ENCODE assay signal across 9 cellular contexts in the genomic region with DNA sequence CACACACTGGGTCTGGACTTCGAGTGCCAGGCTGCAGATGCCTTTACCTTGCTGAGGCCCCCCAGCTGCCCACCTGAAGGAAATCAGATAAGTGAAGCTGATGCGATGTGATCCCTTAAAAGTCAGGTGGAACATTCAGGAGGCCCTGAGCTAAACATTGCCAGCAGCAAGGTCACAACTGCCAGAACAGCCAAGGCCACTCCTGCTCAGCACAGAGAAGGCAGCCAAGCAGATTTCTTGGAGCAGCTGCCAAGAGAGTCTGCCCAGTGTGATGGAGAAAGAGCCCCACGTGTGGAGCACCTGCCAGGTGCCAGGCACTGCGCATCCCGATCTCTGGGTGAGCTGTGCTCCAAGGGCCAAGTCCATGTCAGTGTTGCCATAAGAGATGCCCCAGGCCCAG.
"Had no signal": no experiment of that assay in that cellular context is flagged by ENCODE, and none has a peak within 500 bp of the region (broad histone marks: within the 10 kb centered on the region; RNA-seq: fewer than 3 reads in every experiment).

No MANE protein-coding gene starts in this region.

- DNase-seq: GM23248, GOT3, H7, HFFc6, IMR-90 had no signal

- H3K9me3 ChIP-seq: HAP-1 had no signal

- H3K36me3 ChIP-seq: HAP-1 had no signal

- ATAC-seq: HCT116, K562 had no signal

- H3K4me1 ChIP-seq: HAP-1 had no signal

- H3K4me3 ChIP-seq: GM23248, HAP-1, K562 had no signal

- H3K27ac ChIP-seq: GM23248, HL-60 had no signal

- FAIRE-seq: K562 had no signal
